ENCODE assay signal across 14 cellular contexts in the genomic region with DNA sequence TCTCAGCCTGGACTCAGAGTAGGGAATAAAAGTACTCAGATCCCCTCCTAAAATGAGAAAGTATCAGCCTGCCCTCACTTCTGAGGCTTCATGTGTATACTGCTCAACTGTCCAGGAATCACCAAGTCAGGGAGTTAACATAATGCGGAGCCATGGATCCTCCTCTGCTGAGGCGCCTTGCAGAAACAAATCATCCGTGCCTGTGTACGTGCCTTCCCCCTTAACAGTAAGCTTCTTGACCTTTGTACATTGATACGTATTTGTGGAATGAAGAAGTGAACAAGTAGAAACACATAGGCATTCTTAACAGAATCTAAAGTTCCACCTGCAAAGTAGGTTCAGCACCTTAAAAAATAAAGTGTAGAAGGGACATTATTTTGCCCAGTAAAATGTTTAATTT.
A peak's percentile ranks its signal among the peaks of the same experiment; 100 is the strongest.
DNase-seq lines count a peak whose midpoint lies in the region; ATAC-seq and TF ChIP-seq lines count a peak whose summit lies in the region.
"Had no signal": no experiment of that assay in that cellular context is flagged by ENCODE, and none has a peak within 500 bp of the region (broad histone marks: within the 10 kb centered on the region; RNA-seq: fewer than 3 reads in every experiment).

No MANE protein-coding gene starts in this region.

- no peaks in the 10 kb centered on the region for H3K27me3 ChIP-seq in CD8-positive, alpha-beta T cell (ENCODE audit: insufficient read depth, low read length)
- no peaks in the 10 kb centered on the region for H3K27me3 ChIP-seq in OCI-LY3 (ENCODE audit: low read depth, low read length)
- H3K27me3 ChIP-seq: ovary had no signal

- H3K4me3 Mint-ChIP-seq in CD8-positive, alpha-beta T cell = peak overlapping the region; percentile 88
- H3K4me3 Mint-ChIP-seq in nephron = no peak overlapping the region

- no peak for ATAC-seq in CD8-positive, alpha-beta T cell
- ATAC-seq in GM18873 (IDR thresholded peaks at IDR 0.05; ENCODE audit: low FRiP score, unreplicated experiment) (no peak), GM21786 (IDR thresholded peaks at IDR 0.05; ENCODE audit: unreplicated experiment) (no peak)

- H3K27ac Mint-ChIP-seq in CD8-positive, alpha-beta T cell = peak overlapping the region; percentile 3
- peak overlapping the region; percentile 56 to 86 (median 68) for H3K27ac Mint-ChIP-seq in nephron

- no peak overlapping the region for H3K4me3 ChIP-seq in CD8-positive, alpha-beta T cell (ENCODE audit: low read depth, low read length)
- peak overlapping the region; percentile 59 for H3K4me3 ChIP-seq in OCI-LY3 (ENCODE audit: low read length)
- peak overlapping the region; percentile 6 for H3K4me3 ChIP-seq in epithelial cell of esophagus (ENCODE audit: low read length)
- H3K4me3 ChIP-seq: ovary had no signal

- H3K36me3 ChIP-seq in CD8-positive, alpha-beta T cell (ENCODE audit: insufficient read depth, low read length) = no peaks in the 10 kb centered on the region
- no peaks in the 10 kb centered on the region for H3K36me3 ChIP-seq in OCI-LY3 (replicated peaks; ENCODE audit: low read depth, low read length)
- H3K36me3 ChIP-seq: ovary, thoracic aorta had no signal

- H3K4me1 Mint-ChIP-seq in CD8-positive, alpha-beta T cell (ENCODE audit: low read depth) = peaks cover 36% of the 10 kb centered on the region
- peaks cover 28% of the 10 kb centered on the region for H3K4me1 Mint-ChIP-seq in nephron

- CTCF ChIA-PET in CD8-positive, alpha-beta T cell (lab: Charles Lee) = interaction anchor here (3.0 kb wide), 1 partner anchor 74 kb away, joined by 14 read pairs; no protein-coding TSS in a partner anchor

- H2AFZ ChIP-seq in OCI-LY3 (ENCODE audit: low read depth, low read length) = peak overlapping the region; percentile 30; the same call in 1 of the 2 replicates

- H3K4me2 ChIP-seq in OCI-LY3 (ENCODE audit: low read length) = peak overlapping the region; percentile 84

- no peak for DNase-seq in CD8-positive, alpha-beta T cell
- DNase-seq in epithelial cell of esophagus (ENCODE audit: low read depth) (peak; percentile 81), NCI-H1105 (lab: John Stamatoyannopoulos, UW) (no peak), DMS114 treated with DMSO at 0.1 percent for 48 hours (lab: John Stamatoyannopoulos, UW; ENCODE audit: unreplicated experiment) (no peak)
- DNase-seq: islet precursor cell; MM.1S; NCI-H510A; ovary; stimulated activated CD4-positive, alpha-beta T cell treated with anti-CD3 and anti-CD28 coated beads, Interleukin-4, amount 100 ng/mL, for 24 hours had no signal

- H3K9me3 ChIP-seq in CD8-positive, alpha-beta T cell (ENCODE audit: low read length) = no peaks in the 10 kb centered on the region
- no peaks in the 10 kb centered on the region for H3K9me3 ChIP-seq in OCI-LY3 (ENCODE audit: insufficient read depth, low read length)
- H3K9me3 ChIP-seq: ovary, thoracic aorta had no signal

- H3K36me3 Mint-ChIP-seq in CD8-positive, alpha-beta T cell = peaks cover 3% of the 10 kb centered on the region
- H3K36me3 Mint-ChIP-seq in nephron (ENCODE audit: low read depth) = peaks cover 3% of the 10 kb centered on the region

- POLR2A ChIA-PET in CD8-positive, alpha-beta T cell (lab: Charles Lee) = interaction anchor here (0.7 to 1.2 kb wide), 2 partner anchors 62 to 175 kb away, joined by 3 to 4 read pairs; partner anchors contain the start of gene ARHGAP10

- H3K4me1 ChIP-seq in CD8-positive, alpha-beta T cell (ENCODE audit: insufficient read depth, low read length) = peaks cover 19% of the 10 kb centered on the region
- peaks cover 53% of the 10 kb centered on the region for H3K4me1 ChIP-seq in OCI-LY3 (ENCODE audit: low read length)

- peak overlapping the region; percentile 36 for H3K9ac ChIP-seq in OCI-LY3 (ENCODE audit: low read length)

- H3K9me3 Mint-ChIP-seq in CD8-positive, alpha-beta T cell = no peaks in the 10 kb centered on the region
- no peaks in the 10 kb centered on the region for H3K9me3 Mint-ChIP-seq in nephron

- no peak overlapping the region for H3K27ac ChIP-seq in CD8-positive, alpha-beta T cell (ENCODE audit: low read depth, low read length)
- H3K27ac ChIP-seq in OCI-LY3 (ENCODE audit: low read length) = peak overlapping the region; percentile 64
- H3K27ac ChIP-seq: ovary, thoracic aorta had no signal

- no peaks in the 10 kb centered on the region for H4K20me1 ChIP-seq in OCI-LY3 (ENCODE audit: insufficient read depth, low read length)

- H3K79me2 ChIP-seq in OCI-LY3 (ENCODE audit: low read length) = peaks cover 21% of the 10 kb centered on the region

- intact Hi-C loops in CD8-positive, alpha-beta T cell (cut with DNase I, micrococcal nuclease) = loop anchor here in 1 of 2 experiments (2.0 to 5.0 kb wide), 2 partner anchors 61 to 73 kb away; partner anchors contain the start of gene ARHGAP10

- no peaks in the 10 kb centered on the region for H3K27me3 Mint-ChIP-seq in CD8-positive, alpha-beta T cell (ENCODE audit: low read depth)
- H3K27me3 Mint-ChIP-seq in nephron (ENCODE audit: low read depth) = no peaks in the 10 kb centered on the region

- TF ChIP-seq CTCF in CD8-positive, alpha-beta T cell (IDR thresholded peaks at IDR 0.05) = no peak
- TF ChIP-seq CTCF in OCI-LY3 (IDR thresholded peaks at IDR 0.05; ENCODE audit: low read depth, low read length) (no peak), epithelial cell of esophagus (IDR thresholded peaks at IDR 0.05; ENCODE audit: insufficient read depth, low read depth, low read length, missing control alignments) (no peak), nephron (IDR thresholded peaks at IDR 0.05; ENCODE audit: unreplicated experiment in 3 of 3) (no peak)
